Comparison of ENCODE assay signal across 15 cellular contexts in genomic region chr12:97756741-97757140, GRCh38.
"Had no signal": no experiment of that assay in that cellular context is flagged by ENCODE, and none has a peak within 500 bp of the region (broad histone marks: within the 10 kb centered on the region; RNA-seq: fewer than 3 reads in every experiment).

No MANE protein-coding gene starts in this region.

- H3K4me1 ChIP-seq: spleen had no signal

- FAIRE-seq: astrocyte, colon, endothelial cell of umbilical vein, frontal cortex had no signal

- ATAC-seq: activated T-cell treated with anti-CD3 and anti-CD28 coated beads, Interleukin-2, amount 50 U/mL, for 4 hours; natural killer cell; stimulated activated naive B cell treated with anti-CD40 and anti-IgM and Interleukin-4, amounts not matched to agents 10 μg/mL and 1 μg/mL and 100 μg/mL, for 72 hours had no signal

- H3K4me3 ChIP-seq: cardiac muscle cell, spleen had no signal

- H3K9me3 ChIP-seq: spleen had no signal

- H3K27me3 ChIP-seq: cardiac muscle cell, spleen had no signal

- DNase-seq: activated CD4-positive, alpha-beta T cell treated with anti-CD3 and anti-CD28 coated beads, Interleukin-2, amount 50 U/mL, for 4 hours; activated CD4-positive, CD25-positive, alpha-beta regulatory T cell treated with anti-CD3 and anti-CD28 coated beads, Interleukin-2, amount 50 U/mL, for 72 hours; activated effector memory CD4-positive, alpha-beta T cell treated with anti-CD3 and anti-CD28 coated beads, Interleukin-2, amount 50 U/mL, for 16 hours; activated naive CD8-positive, alpha-beta T cell treated with anti-CD3 and anti-CD28 coated beads, Interleukin-2, amount 10 ng/mL, durations not matched to agents 7 days and 5 days; activated T-cell treated with anti-CD3 and anti-CD28 coated beads, Interleukin-2, amount 50 U/mL, for 4 hours; effector CD4-positive, alpha-beta T cell; natural killer cell; spleen; stimulated activated CD4-positive, alpha-beta T cell treated with anti-CD3 and anti-CD28 coated beads, Interleukin-1b, Interleukin-23, amount 100 ng/mL, for 48 hours; stimulated activated naive B cell treated with anti-CD40 and anti-IgM and Interleukin-4, amounts not matched to agents 10 μg/mL and 1 μg/mL and 100 μg/mL, for 72 hours had no signal

- H3K36me3 ChIP-seq: cardiac muscle cell, spleen had no signal

- H3K27ac ChIP-seq: cardiac muscle cell, spleen had no signal
